In the genomic region with DNA sequence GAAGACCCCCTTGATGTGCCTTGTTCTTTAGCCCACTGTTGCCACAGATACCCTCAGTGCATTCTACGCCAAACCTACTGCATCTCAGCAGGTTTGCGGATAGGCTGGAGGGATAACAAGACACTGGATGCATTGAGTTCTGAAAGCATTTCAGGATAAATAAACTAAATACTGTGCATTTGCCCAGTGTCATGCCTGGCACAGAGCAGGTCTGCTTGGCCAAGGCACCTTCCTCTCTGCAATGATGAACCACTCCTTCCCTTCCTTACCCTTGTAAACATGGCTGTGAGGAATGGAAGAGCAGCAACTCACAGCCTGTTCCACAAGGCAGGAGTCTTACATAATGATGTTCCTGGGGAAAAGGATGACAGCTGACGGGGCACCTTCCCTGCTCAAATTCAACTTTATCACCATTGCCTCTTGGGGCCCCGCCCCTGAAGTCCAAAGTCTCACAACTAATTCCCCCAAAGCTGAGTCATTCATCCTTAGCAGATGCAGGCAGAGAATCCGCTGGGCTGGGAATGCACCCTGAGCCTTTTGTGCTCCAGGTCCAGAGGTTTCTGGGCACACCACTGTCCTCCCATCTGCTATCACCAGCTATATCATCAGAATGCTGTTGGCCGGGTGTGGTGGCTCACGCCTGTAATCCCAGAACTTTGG, we compare ENCODE assay signal across 13 cellular contexts. TPM values are rescaled to one million over a fixed set of nuclear protein-coding genes. Genes with fewer than 3 reads are reported as not detected.
DNase-seq lines count a peak whose midpoint lies in the region; ATAC-seq and TF ChIP-seq lines count a peak whose summit lies in the region.
"Had no signal": no experiment of that assay in that cellular context is flagged by ENCODE, and none has a peak within 500 bp of the region (broad histone marks: within the 10 kb centered on the region; RNA-seq: fewer than 3 reads in every experiment).

No MANE protein-coding gene starts in this region.

- H3K4me1 ChIP-seq in lower lobe of right lung, result no peaks in the 10 kb centered on the region

- no peaks in the 10 kb centered on the region for H3K27me3 ChIP-seq in lower lobe of right lung (ENCODE audit: low read depth)
- H3K27me3 ChIP-seq: neutrophil had no signal

- TF ChIP-seq CTCF in lower lobe of right lung (IDR thresholded peaks at IDR 0.05), result no peak

- no peak overlapping the region for H3K4me3 ChIP-seq in lower lobe of right lung

- ATAC-seq in GM19351 (IDR thresholded peaks at IDR 0.05; ENCODE audit: unreplicated experiment) (no peak), lower lobe of right lung (no peak)

- H3K9me3 ChIP-seq in lower lobe of right lung, result no peaks in the 10 kb centered on the region
- H3K9me3 ChIP-seq: neutrophil had no signal

- peaks cover 40% of the 10 kb centered on the region for H3K36me3 ChIP-seq in lower lobe of right lung

- intact Hi-C loops in lower lobe of right lung (cut with DNase I), result no loop called here

- peak; percentile 74 for DNase-seq in EL
- peak; percentile 78 for DNase-seq in M059J (ENCODE audit: low read depth)
- DNase-seq in caudate nucleus (lab: John Stamatoyannopoulos, UW), result peak in 33 of 61 donors; percentile 9 to 80 (median 40)
- DNase-seq in mucosa of gallbladder (ENCODE audit: low spot score), result peak; percentile 70
- DNase-seq in lower lobe of right lung, result no peak
- no peak for DNase-seq in NCI-H526 (lab: John Stamatoyannopoulos, UW)
- no peak for DNase-seq in activated CD4-positive, alpha-beta T cell treated with anti-CD3 and anti-CD28 coated beads, Interleukin-2, amount 50 U/mL, for 4 hours
- DNase-seq: DMS153; NCI-H1436; stimulated activated CD4-positive, alpha-beta T cell treated with anti-CD3 and anti-CD28 coated beads, Interleukin-2, amount 100 ng/mL, for 24 hours; substantia nigra had no signal

- H3K27ac ChIP-seq in caudate nucleus (ENCODE audit: low read depth, low read length) (peak overlapping the region; percentile 87), lower lobe of right lung (no peak overlapping the region)
- H3K27ac ChIP-seq: neutrophil had no signal

RNA-seq across cellular contexts. Expression of a gene that starts 11.6 kb away (rescaled TPM):
- 63.2 and 68.6 TPM in 2 replicates for total RNA-seq in M059J (2014; rRNA removed; shearing (Covaris generic))
- total RNA-seq in mucosa of gallbladder (53.3 TPM), lower lobe of right lung (45.8 TPM)

RNA-seq across cellular contexts. Expression of a gene that starts 19.9 kb away (rescaled TPM):
- total RNA-seq in M059J (2014; rRNA removed; shearing (Covaris generic)), result 226 and 256 TPM in 2 replicates
- total RNA-seq in mucosa of gallbladder, result 136 TPM
- total RNA-seq in lower lobe of right lung, result 71.9 TPM

RNA-seq across cellular contexts. Expression of a gene that starts 21.0 kb away (rescaled TPM):
- total RNA-seq in M059J (2014; rRNA removed; shearing (Covaris generic)), result not detected in 2 replicates
- total RNA-seq in mucosa of gallbladder (61.3 TPM), lower lobe of right lung (0.21 TPM)

RNA-seq across cellular contexts. Expression of a gene that starts 44.3 kb away (rescaled TPM):
- 45.9 and 56.0 TPM in 2 replicates for total RNA-seq in M059J (2014; rRNA removed; shearing (Covaris generic))
- 114 TPM for total RNA-seq in mucosa of gallbladder
- total RNA-seq in lower lobe of right lung, result 132 TPM

Comparison
In these comparisons a context has a peak if more than half of its experiments do, and no peak if none do; other contexts are left out.
1. DNase-seq: peak in EL (single experiment), M059J (single experiment), caudate nucleus (33 of 61) and mucosa of gallbladder (single experiment); none in lower lobe of right lung (single experiment), NCI-H526 (0 of 2) and activated CD4-positive, alpha-beta T cell treated with anti-CD3 and anti-CD28 coated beads, Interleukin-2, amount 50 U/mL, for 4 hours (0 of 2).
2. RNA of a gene that starts 21.0 kb away (total RNA-seq): 61.3 TPM in mucosa of gallbladder (single experiment); 0.21 TPM in lower lobe of right lung (single experiment) and not detected in M059J; every median in the first group is over 10 times any median in the second.